In genomic region chr11:70900540-70900939, GRCh38 we compare ENCODE assay signal across 17 cellular contexts.
"Had no signal": no experiment of that assay in that cellular context is flagged by ENCODE, and none has a peak within 500 bp of the region (broad histone marks: within the 10 kb centered on the region; RNA-seq: fewer than 3 reads in every experiment).

No MANE protein-coding gene starts in this region.

- FAIRE-seq: endothelial cell of umbilical vein, urothelium cell line had no signal

- DNase-seq: activated CD4-positive, alpha-beta T cell treated with anti-CD3 and anti-CD28 coated beads, Interleukin-2, amount 10 ng/mL, durations not matched to agents 24 days and 14 days; activated CD4-positive, CD25-positive, alpha-beta regulatory T cell; activated CD8-positive, alpha-beta memory T cell treated with anti-CD3 and anti-CD28 coated beads for 24 hours; activated naive CD8-positive, alpha-beta T cell treated with anti-CD3 and anti-CD28 coated beads for 36 hours; cortex of kidney; effector CD4-positive, alpha-beta T cell; foreskin keratinocyte; mammary epithelial cell; nucleus accumbens; right cardiac atrium; stimulated activated CD4-positive, alpha-beta T cell treated with anti-CD3 and anti-CD28 coated beads, Interleukin-4, amount 100 ng/mL, for 4 hours; stimulated activated CD8-positive, alpha-beta memory T cell treated with anti-CD3 and anti-CD28 coated beads, Interleukin-4, amount 100 ng/mL, for 48 hours had no signal

- H3K4me1 ChIP-seq: foreskin keratinocyte had no signal

- H3K27ac ChIP-seq: foreskin keratinocyte, thoracic aorta had no signal

- H3K27me3 ChIP-seq: foreskin keratinocyte had no signal

- H3K36me3 ChIP-seq: thoracic aorta had no signal

- H3K4me3 ChIP-seq: smooth muscle cell, thoracic aorta had no signal

- ATAC-seq: foreskin keratinocyte; natural killer cell treated with Interleukin-12 subunit alpha and Interleukin-12 subunit beta and Interleukin-15 and Interleukin-18, amount 100 ng/mL, for 72 hours; right cardiac atrium had no signal
